In genomic region chr12:69688496-69689427, GRCh38 we compare ENCODE assay signal across 8 cellular contexts. TPM values are rescaled to one million over a fixed set of nuclear protein-coding genes. Genes with fewer than 3 reads are reported as not detected.
DNase-seq lines count a peak whose midpoint lies in the region; ATAC-seq and TF ChIP-seq lines count a peak whose summit lies in the region.

No MANE protein-coding gene starts in this region.

- H3K9me3 Mint-ChIP-seq in chondrocyte (ENCODE audit: low read depth), result no peaks in the 10 kb centered on the region

- TF ChIP-seq POLR2A in testis (IDR thresholded peaks at IDR 0.05), result no peak

- no peaks in the 10 kb centered on the region for H3K27me3 Mint-ChIP-seq in chondrocyte (ENCODE audit: low read depth)

- H3K4me3 ChIP-seq in lung, result no peak overlapping the region
- H3K4me3 ChIP-seq in testis, result no peak overlapping the region

- WGBS in lung, 2 donors, result 35 to 42% methylated on average over 14 of the region's 14 CpGs
- 53% methylated on average over 14 of the region's 14 CpGs for WGBS in testis, 2 donors

- peaks cover 49% of the 10 kb centered on the region for H3K4me1 Mint-ChIP-seq in chondrocyte (ENCODE audit: low read depth)

- H3K27ac Mint-ChIP-seq in chondrocyte (ENCODE audit: unreplicated experiment), result peak overlapping the region; percentile 99

- intact Hi-C loops in testis (cut with DNase I; ENCODE audit: low total_unique reads), result no loop called here

- no peaks in the 10 kb centered on the region for H3K36me3 Mint-ChIP-seq in chondrocyte (ENCODE audit: low read depth)

- peaks cover 2 to 6% of the 10 kb centered on the region in 2 donors for H3K4me1 ChIP-seq in lung (ENCODE audit: control insufficient read depth in 2 of 2, insufficient read depth in 2 of 2, low read length in 2 of 2)
- no peaks in the 10 kb centered on the region for H3K4me1 ChIP-seq in testis

- peak overlapping the region in 1 of 2 donors; percentile 73 for H3K27ac ChIP-seq in lung (ENCODE audit: low read depth in 1 of 2, low read length in 1 of 2)
- H3K27ac ChIP-seq in testis, result no peak overlapping the region

- H3K27me3 ChIP-seq in lung (ENCODE audit: control insufficient read depth, insufficient read depth), result no peaks in the 10 kb centered on the region
- H3K27me3 ChIP-seq in testis, result no peaks in the 10 kb centered on the region

- no peaks in the 10 kb centered on the region for H3K36me3 ChIP-seq in lung (ENCODE audit: control insufficient read depth in 2 of 2, insufficient read depth in 2 of 2, low read length in 2 of 2)
- H3K36me3 ChIP-seq in testis (ENCODE audit: low read depth, missing control alignments), result no peaks in the 10 kb centered on the region

- DNase-seq in ELF-1 (ENCODE audit: low read depth, low spot score), result peak; percentile 88
- DNase-seq in SW480 (ENCODE audit: low spot score), result peak; percentile 66
- peak; percentile 95 for DNase-seq in chondrocyte (ENCODE audit: low spot score)
- peak; percentile 51 for DNase-seq in lung (ENCODE audit: low spot score)
- DNase-seq in testis, result peak; percentile 19
- no peak for DNase-seq in inferior parietal cortex (ENCODE audit: extremely low spot score)
- DNase-seq in NCI-H1092 treated with DMSO at 0.1 percent for 48 hours (lab: John Stamatoyannopoulos, UW), result no peak

- TF ChIP-seq CTCF in chondrocyte (IDR thresholded peaks at IDR 0.05), result no peak
- no peak for TF ChIP-seq CTCF in lung (IDR thresholded peaks at IDR 0.05; ENCODE audit: control extremely low read depth, extremely low read depth)
- TF ChIP-seq CTCF in testis (IDR thresholded peaks at IDR 0.05), result no peak

- ATAC-seq in HG03060 (IDR thresholded peaks at IDR 0.05; ENCODE audit: low read depth, unreplicated experiment) (peak; percentile 42), lung (ENCODE audit: insufficient read depth, low FRiP score) (peak; percentile 68)

- peak overlapping the region; percentile 55 for H3K4me3 Mint-ChIP-seq in chondrocyte (ENCODE audit: unreplicated experiment)

- H3K9me3 ChIP-seq in lung (ENCODE audit: control insufficient read depth in 2 of 2, insufficient read depth in 1 of 2, low read length in 1 of 2), result no peaks in the 10 kb centered on the region
- H3K9me3 ChIP-seq in testis, result no peaks in the 10 kb centered on the region

RNA-seq across cellular contexts. Expression of gene BEST3, which starts 10.3 kb away (rescaled TPM):
- total RNA-seq in chondrocyte (0.15 to 0.20 TPM in 2 of 3 replicates, not detected in the other), lung (under 1 TPM; 0.20 to 0.52 TPM), testis (1 to 10 TPM in 1 of 2 donors, under 1 TPM in 1; 0.74 to 2.1 TPM)
- polyA plus RNA-seq in lung (under 1 TPM in 1 of 2 donors, not detected in 1; 0.03 TPM), testis (ENCODE audit: insufficient read depth, low read depth, low replicate concordance) (9.8 TPM)

RNA-seq across cellular contexts. Expression of gene RAB3IP, which starts 49.9 kb away (rescaled TPM):
- 13.9 to 15.6 TPM (median 13.9 TPM) in 3 replicates for total RNA-seq in chondrocyte
- total RNA-seq in lung, result 10 to 100 TPM; 32.0 to 77.0 TPM
- 10 to 100 TPM; 13.2 to 29.0 TPM for polyA plus RNA-seq in lung
- total RNA-seq in testis, result 100 to 1,000 TPM in 1 of 2 donors, 10 to 100 TPM in 1; 50.9 to 105 TPM
- 133 TPM for polyA plus RNA-seq in testis (ENCODE audit: insufficient read depth, low read depth, low replicate concordance)

Comparison
In these comparisons a context has a peak if more than half of its experiments do, and no peak if none do; other contexts are left out.
1. DNase-seq: peak in ELF-1 (single experiment), SW480 (single experiment), chondrocyte (single experiment), lung (single experiment) and testis (single experiment); none in inferior parietal cortex (single experiment) and NCI-H1092 treated with DMSO at 0.1 percent for 48 hours (single experiment).